ENCODE assay signal across 10 cellular contexts in the genomic region with DNA sequence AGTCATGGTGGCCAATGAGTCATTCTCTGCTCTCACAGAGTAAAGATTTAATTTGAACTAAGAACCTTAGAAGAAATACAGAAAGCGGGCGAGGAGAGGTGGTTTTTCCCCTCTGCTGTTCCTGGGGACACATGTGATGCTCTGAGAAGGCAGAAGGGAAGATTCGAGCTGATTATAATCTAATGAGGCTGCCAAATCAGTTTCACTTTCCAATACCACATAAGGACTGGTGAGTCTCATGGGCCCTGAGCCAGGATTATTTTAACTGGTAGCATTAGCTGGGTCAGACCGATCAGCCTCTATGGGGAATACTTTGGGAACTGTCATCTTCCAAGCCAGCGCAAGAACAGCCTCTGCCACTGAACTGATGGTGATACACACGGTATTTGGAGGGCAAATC.
A peak's percentile ranks its signal among the peaks of the same experiment; 100 is the strongest.
DNase-seq lines count a peak whose midpoint lies in the region; ATAC-seq and TF ChIP-seq lines count a peak whose summit lies in the region.
"Had no signal": no experiment of that assay in that cellular context is flagged by ENCODE, and none has a peak within 500 bp of the region (broad histone marks: within the 10 kb centered on the region; RNA-seq: fewer than 3 reads in every experiment).

No MANE protein-coding gene starts in this region.

- no peak overlapping the region for H3K27ac Mint-ChIP-seq in activated CD4-positive, alpha-beta T cell treated with anti-CD3 and anti-CD28 coated beads, Interleukin-2, amount 10 ng/mL, durations not matched to agents 24 days and 14 days
- H3K27ac Mint-ChIP-seq in activated B cell treated with CpG ODN at 0.5 μM for 24 hours = peak overlapping the region; percentile 93
- peak overlapping the region; percentile 1 for H3K27ac Mint-ChIP-seq in stimulated activated effector memory CD8-positive, alpha-beta T cell treated with anti-CD3 and anti-CD28 coated beads, Interleukin-12 subunit alpha, Interleukin-12 subunit beta, amount 100 ng/mL, for 72 hours

- POLR2A ChIA-PET in activated B cell treated with CpG ODN at 0.5 μM for 24 hours (lab: Charles Lee) = interaction anchor here (0.8 to 4.0 kb wide), 5 partner anchors 13 to 481 kb away, joined by 5 to 45 read pairs (median 18); partner anchors contain the start of genes NADK2 and NIPBL

- H3K9me3 Mint-ChIP-seq in activated CD4-positive, alpha-beta T cell treated with anti-CD3 and anti-CD28 coated beads, Interleukin-2, amount 10 ng/mL, durations not matched to agents 24 days and 14 days = no peaks in the 10 kb centered on the region
- H3K9me3 Mint-ChIP-seq in activated B cell treated with CpG ODN at 0.5 μM for 24 hours = no peaks in the 10 kb centered on the region
- no peaks in the 10 kb centered on the region for H3K9me3 Mint-ChIP-seq in stimulated activated effector memory CD8-positive, alpha-beta T cell treated with anti-CD3 and anti-CD28 coated beads, Interleukin-12 subunit alpha, Interleukin-12 subunit beta, amount 100 ng/mL, for 72 hours

- no peaks in the 10 kb centered on the region for H3K36me3 Mint-ChIP-seq in activated CD4-positive, alpha-beta T cell treated with anti-CD3 and anti-CD28 coated beads, Interleukin-2, amount 10 ng/mL, durations not matched to agents 24 days and 14 days (ENCODE audit: low read depth)
- H3K36me3 Mint-ChIP-seq in activated B cell treated with CpG ODN at 0.5 μM for 24 hours (ENCODE audit: low read depth) = peaks cover 6% of the 10 kb centered on the region
- H3K36me3 Mint-ChIP-seq in stimulated activated effector memory CD8-positive, alpha-beta T cell treated with anti-CD3 and anti-CD28 coated beads, Interleukin-12 subunit alpha, Interleukin-12 subunit beta, amount 100 ng/mL, for 72 hours = no peaks in the 10 kb centered on the region

- TF ChIP-seq CTCF in activated B cell treated with CpG ODN at 0.5 μM for 24 hours (IDR thresholded peaks at IDR 0.05) = no peak

- H3K4me1 Mint-ChIP-seq in activated CD4-positive, alpha-beta T cell treated with anti-CD3 and anti-CD28 coated beads, Interleukin-2, amount 10 ng/mL, durations not matched to agents 24 days and 14 days = peaks cover 18% of the 10 kb centered on the region
- peaks cover 61% of the 10 kb centered on the region for H3K4me1 Mint-ChIP-seq in activated B cell treated with CpG ODN at 0.5 μM for 24 hours
- peaks cover 6% of the 10 kb centered on the region for H3K4me1 Mint-ChIP-seq in stimulated activated effector memory CD8-positive, alpha-beta T cell treated with anti-CD3 and anti-CD28 coated beads, Interleukin-12 subunit alpha, Interleukin-12 subunit beta, amount 100 ng/mL, for 72 hours

- no peaks in the 10 kb centered on the region for H3K27me3 Mint-ChIP-seq in activated CD4-positive, alpha-beta T cell treated with anti-CD3 and anti-CD28 coated beads, Interleukin-2, amount 10 ng/mL, durations not matched to agents 24 days and 14 days
- no peaks in the 10 kb centered on the region for H3K27me3 Mint-ChIP-seq in activated B cell treated with CpG ODN at 0.5 μM for 24 hours

- H3K4me3 Mint-ChIP-seq in activated CD4-positive, alpha-beta T cell treated with anti-CD3 and anti-CD28 coated beads, Interleukin-2, amount 10 ng/mL, durations not matched to agents 24 days and 14 days = peak overlapping the region; percentile 15
- H3K4me3 Mint-ChIP-seq in activated B cell treated with CpG ODN at 0.5 μM for 24 hours = peak overlapping the region; percentile 77
- peak overlapping the region; percentile 1 for H3K4me3 Mint-ChIP-seq in stimulated activated effector memory CD8-positive, alpha-beta T cell treated with anti-CD3 and anti-CD28 coated beads, Interleukin-12 subunit alpha, Interleukin-12 subunit beta, amount 100 ng/mL, for 72 hours

- DNase-seq in activated CD4-positive, alpha-beta T cell treated with anti-CD3 and anti-CD28 coated beads, Interleukin-2, amount 10 ng/mL, durations not matched to agents 24 days and 14 days = no peak
- DNase-seq in activated CD4-positive, alpha-beta T cell treated with anti-CD3 and anti-CD28 coated beads, Interleukin-2, amount 50 U/mL, for 1 hour = no peak
- DNase-seq in activated B cell treated with CpG ODN at 0.5 μM for 24 hours = no peak
- no peak for DNase-seq in stimulated activated effector memory CD8-positive, alpha-beta T cell treated with anti-CD3 and anti-CD28 coated beads, Interleukin-12 subunit alpha, Interleukin-12 subunit beta, amount 100 ng/mL, for 72 hours (ENCODE audit: low spot score in 2 of 2)
- no peak for DNase-seq in T-helper 9 cell
- DNase-seq in mucosa of gallbladder (ENCODE audit: low spot score) = no peak
- DNase-seq in ureter (ENCODE audit: low spot score) = no peak
- DNase-seq: NCI-H1105 had no signal

- intact Hi-C loops in activated CD4-positive, alpha-beta T cell treated with anti-CD3 and anti-CD28 coated beads, Interleukin-2, amount 10 ng/mL, durations not matched to agents 24 days and 14 days (cut with micrococcal nuclease) = no loop called here
- intact Hi-C loops in activated B cell treated with CpG ODN at 0.5 μM for 24 hours (cut with micrococcal nuclease) = loop anchor here (1.0 to 10.0 kb wide), 6 partner anchors 22 to 1798 kb away; partner anchors contain the start of genes CPLANE1, DNAJC21, LMBRD2 and NADK2

- ATAC-seq in HG02870 (IDR thresholded peaks at IDR 0.05; ENCODE audit: unreplicated experiment) (peak; percentile 20), activated B cell treated with CpG ODN at 0.5 μM for 24 hours (ENCODE audit: low read depth) (peak; percentile 15)
- ATAC-seq in stimulated activated effector memory CD8-positive, alpha-beta T cell treated with anti-CD3 and anti-CD28 coated beads, Interleukin-12 subunit alpha, Interleukin-12 subunit beta, amount 100 ng/mL, for 72 hours = no peak
- ATAC-seq: Panc1 had no signal

- CTCF ChIA-PET in activated B cell treated with CpG ODN at 0.5 μM for 24 hours (lab: Charles Lee) = interaction anchor here (0.8 to 6.4 kb wide), 7 partner anchors 17 to 481 kb away, joined by 3 to 44 read pairs (median 3); partner anchors contain the start of gene NADK2

Comparison
In these comparisons a context has a peak if more than half of its experiments do, and no peak if none do; other contexts are left out.
1. H3K4me3 Mint-ChIP-seq: peak in every context shown above with its lines; median percentile 77 in activated B cell treated with CpG ODN at 0.5 μM for 24 hours; 15 in activated CD4-positive, alpha-beta T cell treated with anti-CD3 and anti-CD28 coated beads, Interleukin-2, amount 10 ng/mL, durations not matched to agents 24 days and 14 days; 1 in stimulated activated effector memory CD8-positive, alpha-beta T cell treated with anti-CD3 and anti-CD28 coated beads, Interleukin-12 subunit alpha, Interleukin-12 subunit beta, amount 100 ng/mL, for 72 hours.